9 cellular contexts compared by ENCODE assay signal in the genomic region with DNA sequence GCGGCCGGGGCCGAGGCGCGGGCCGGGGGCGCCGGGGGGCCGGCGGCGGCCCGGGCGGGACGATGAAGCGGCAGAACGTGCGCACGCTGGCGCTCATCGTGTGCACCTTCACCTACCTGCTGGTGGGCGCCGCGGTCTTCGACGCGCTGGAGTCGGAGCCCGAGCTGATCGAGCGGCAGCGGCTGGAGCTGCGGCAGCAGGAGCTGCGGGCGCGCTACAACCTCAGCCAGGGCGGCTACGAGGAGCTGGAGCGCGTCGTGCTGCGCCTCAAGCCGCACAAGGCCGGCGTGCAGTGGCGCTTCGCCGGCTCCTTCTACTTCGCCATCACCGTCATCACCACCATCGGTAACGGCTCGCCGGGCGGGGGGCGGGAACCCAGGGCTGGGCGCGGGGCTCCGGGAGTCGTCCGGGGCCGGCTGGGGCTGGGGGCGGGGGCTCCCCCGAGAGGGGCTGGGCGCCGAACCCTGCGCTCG.
DNase-seq lines count a peak whose midpoint lies in the region; ATAC-seq and TF ChIP-seq lines count a peak whose summit lies in the region.
"Had no signal": no experiment of that assay in that cellular context is flagged by ENCODE, and none has a peak within 500 bp of the region (broad histone marks: within the 10 kb centered on the region; RNA-seq: fewer than 3 reads in every experiment).

No MANE protein-coding gene starts in this region.

- no peak for TF ChIP-seq CTCF in VCaP (conservative IDR thresholded peaks at IDR 0.05)

- H3K4me1 ChIP-seq in iPS-15b (ENCODE audit: control insufficient read depth, insufficient read depth, low read length) = peaks cover 8% of the 10 kb centered on the region
- H3K4me1 ChIP-seq in stomach smooth muscle (ENCODE audit: control insufficient read depth, insufficient read depth, low read length) = peaks cover 34% of the 10 kb centered on the region

- no peaks in the 10 kb centered on the region for H3K9me3 ChIP-seq in iPS-15b (ENCODE audit: control insufficient read depth, insufficient read depth, low read length)
- H3K9me3 ChIP-seq in stomach smooth muscle (ENCODE audit: control insufficient read depth in 2 of 2, low read length in 2 of 2) = no peaks in the 10 kb centered on the region

- H3K27ac ChIP-seq in VCaP (peak overlapping the region; percentile 99), stomach smooth muscle (ENCODE audit: low read length) (peak overlapping the region; percentile 31)
- H3K27ac ChIP-seq: KMS-11 had no signal

- H3K27me3 ChIP-seq in iPS-15b (ENCODE audit: control insufficient read depth, insufficient read depth, low read length) (peaks cover 65% of the 10 kb centered on the region), stomach smooth muscle (ENCODE audit: control insufficient read depth in 1 of 2, insufficient read depth in 2 of 2, low read length in 2 of 2) (peaks cover 5 to 14% of the 10 kb centered on the region in 2 donors)

- H3K36me3 ChIP-seq in iPS-15b (ENCODE audit: control insufficient read depth, insufficient read depth, low read length) = no peaks in the 10 kb centered on the region
- H3K36me3 ChIP-seq in stomach smooth muscle (ENCODE audit: control insufficient read depth in 2 of 2, insufficient read depth in 2 of 2, low read length in 2 of 2) = no peaks in the 10 kb centered on the region

- peak; percentile 71 for DNase-seq in NCI-H82 (lab: John Stamatoyannopoulos, UW)
- no peak for DNase-seq in NCI-H82 treated with DMSO at 0.1 percent for 48 hours (lab: John Stamatoyannopoulos, UW; ENCODE audit: unreplicated experiment)

- no peak for ATAC-seq in GM21515 (IDR thresholded peaks at IDR 0.05; ENCODE audit: unreplicated experiment)
- ATAC-seq in GM18909 (IDR thresholded peaks at IDR 0.05; ENCODE audit: poor library complexity, unreplicated experiment) = no peak
- ATAC-seq in GM18868 (IDR thresholded peaks at IDR 0.05; ENCODE audit: unreplicated experiment) = no peak

- no peak overlapping the region for H3K9ac ChIP-seq in iPS-15b (ENCODE audit: low read depth, low read length)
- no peak overlapping the region for H3K9ac ChIP-seq in stomach smooth muscle (ENCODE audit: low read length in 2 of 2)
- H3K9ac ChIP-seq: KMS-11 had no signal

- H3K4me3 ChIP-seq in iPS-15b (ENCODE audit: low read depth, low read length) (peak overlapping the region; percentile 46), stomach smooth muscle (ENCODE audit: low read length in 2 of 2) (peak overlapping the region; percentile 10 to 76)
